8 cellular contexts compared by ENCODE assay signal in genomic region chr3:128076783-128077624, GRCh38. TPM values are rescaled to one million over a fixed set of nuclear protein-coding genes. Genes with fewer than 3 reads are reported as not detected.
DNase-seq lines count a peak whose midpoint lies in the region; ATAC-seq, FAIRE-seq and TF ChIP-seq lines count a peak whose summit lies in the region.

No MANE protein-coding gene starts in this region.

- no peak for ATAC-seq in activated CD8-positive, alpha-beta memory T cell treated with anti-CD3 and anti-CD28 coated beads, Interleukin-2, amount 10 ng/mL, durations not matched to agents 7 days and 5 days
- ATAC-seq in GM21381 (IDR thresholded peaks at IDR 0.05; ENCODE audit: unreplicated experiment) = no peak

- no peaks in the 10 kb centered on the region for H3K27me3 Mint-ChIP-seq in activated CD8-positive, alpha-beta memory T cell treated with anti-CD3 and anti-CD28 coated beads, Interleukin-2, amount 10 ng/mL, durations not matched to agents 7 days and 5 days

- peak overlapping the region; percentile 69 for H3K4me3 ChIP-seq in adipocyte (ENCODE audit: low read length)
- H3K4me3 ChIP-seq in iPS-11a (ENCODE audit: low read depth, low read length) = peak overlapping the region; percentile 27
- peak overlapping the region; percentile 11 for H3K4me3 ChIP-seq in skeletal muscle cell (ENCODE audit: low read depth, low read length)

- H3K9me3 ChIP-seq in adipocyte (ENCODE audit: control insufficient read depth, low read length) = no peaks in the 10 kb centered on the region

- peaks cover 19% of the 10 kb centered on the region for H3K4me1 Mint-ChIP-seq in activated CD8-positive, alpha-beta memory T cell treated with anti-CD3 and anti-CD28 coated beads, Interleukin-2, amount 10 ng/mL, durations not matched to agents 7 days and 5 days

- H3K9ac ChIP-seq in adipocyte (ENCODE audit: low read length) = peak overlapping the region; percentile 74

- peaks cover 18% of the 10 kb centered on the region for H3K36me3 ChIP-seq in adipocyte (ENCODE audit: control insufficient read depth, insufficient read depth, low read length, severe bottlenecking)

- FAIRE-seq in H54 (lab: Jason Lieb, UNC) = no peak

- CTCF ChIA-PET in activated CD8-positive, alpha-beta memory T cell treated with anti-CD3 and anti-CD28 coated beads, Interleukin-2, amount 10 ng/mL, durations not matched to agents 7 days and 5 days (lab: Charles Lee) = interaction anchor here (1.5 to 2.7 kb wide), 4 partner anchors 18 to 101 kb away, joined by 3 to 20 read pairs (median 7); no protein-coding TSS in a partner anchor

- H3K4me1 ChIP-seq in adipocyte (ENCODE audit: control insufficient read depth, insufficient read depth, low read length) = peaks cover 61% of the 10 kb centered on the region

- peak; percentile 41 for DNase-seq in activated CD8-positive, alpha-beta memory T cell treated with anti-CD3 and anti-CD28 coated beads, Interleukin-2, amount 50 U/mL, for 4 hours
- no peak for DNase-seq in activated CD8-positive, alpha-beta memory T cell treated with anti-CD3 and anti-CD28 coated beads, Interleukin-2, amount 10 ng/mL, durations not matched to agents 7 days and 5 days
- DNase-seq in adipocyte (ENCODE audit: low read depth) (no peak), skeletal muscle cell (ENCODE audit: low read depth) (no peak), NCI-H187 (lab: John Stamatoyannopoulos, UW) (no peak), H54 (ENCODE audit: insufficient read length, low spot score) (no peak)

- no peak for TF ChIP-seq POLR2A in H54 (IDR thresholded peaks at IDR 0.05; ENCODE audit: low read depth, low read length)

- no peaks in the 10 kb centered on the region for H3K27me3 ChIP-seq in adipocyte (replicated peaks; ENCODE audit: control insufficient read depth, insufficient read depth, low read length)

- H3K36me3 Mint-ChIP-seq in activated CD8-positive, alpha-beta memory T cell treated with anti-CD3 and anti-CD28 coated beads, Interleukin-2, amount 10 ng/mL, durations not matched to agents 7 days and 5 days = peaks cover 9% of the 10 kb centered on the region

- H3K27ac Mint-ChIP-seq in activated CD8-positive, alpha-beta memory T cell treated with anti-CD3 and anti-CD28 coated beads, Interleukin-2, amount 10 ng/mL, durations not matched to agents 7 days and 5 days = no peak overlapping the region

- H3K4me3 Mint-ChIP-seq in activated CD8-positive, alpha-beta memory T cell treated with anti-CD3 and anti-CD28 coated beads, Interleukin-2, amount 10 ng/mL, durations not matched to agents 7 days and 5 days = no peak overlapping the region

- H3K9me3 Mint-ChIP-seq in activated CD8-positive, alpha-beta memory T cell treated with anti-CD3 and anti-CD28 coated beads, Interleukin-2, amount 10 ng/mL, durations not matched to agents 7 days and 5 days (ENCODE audit: low read depth) = no peaks in the 10 kb centered on the region

RNA-seq across cellular contexts. Expression of gene SEC61A1, which starts 24.8 kb away (rescaled TPM):
- 100 to 1,000 TPM; 123 to 178 TPM for total RNA-seq in activated CD8-positive, alpha-beta memory T cell treated with anti-CD3 and anti-CD28 coated beads, Interleukin-2, amount 10 ng/mL, durations not matched to agents 7 days and 5 days

RNA-seq across cellular contexts. Expression of gene RUVBL1, which starts 46.6 kb away (rescaled TPM):
- total RNA-seq in activated CD8-positive, alpha-beta memory T cell treated with anti-CD3 and anti-CD28 coated beads, Interleukin-2, amount 10 ng/mL, durations not matched to agents 7 days and 5 days = 10 to 100 TPM; 63.8 to 73.5 TPM

Comparison
In these comparisons a context has a peak if more than half of its experiments do, and no peak if none do; other contexts are left out.
1. H3K4me3 ChIP-seq: peak in every context shown above with its lines; median percentile 69 in adipocyte; 27 in iPS-11a; 11 in skeletal muscle cell.